In the genomic region with DNA sequence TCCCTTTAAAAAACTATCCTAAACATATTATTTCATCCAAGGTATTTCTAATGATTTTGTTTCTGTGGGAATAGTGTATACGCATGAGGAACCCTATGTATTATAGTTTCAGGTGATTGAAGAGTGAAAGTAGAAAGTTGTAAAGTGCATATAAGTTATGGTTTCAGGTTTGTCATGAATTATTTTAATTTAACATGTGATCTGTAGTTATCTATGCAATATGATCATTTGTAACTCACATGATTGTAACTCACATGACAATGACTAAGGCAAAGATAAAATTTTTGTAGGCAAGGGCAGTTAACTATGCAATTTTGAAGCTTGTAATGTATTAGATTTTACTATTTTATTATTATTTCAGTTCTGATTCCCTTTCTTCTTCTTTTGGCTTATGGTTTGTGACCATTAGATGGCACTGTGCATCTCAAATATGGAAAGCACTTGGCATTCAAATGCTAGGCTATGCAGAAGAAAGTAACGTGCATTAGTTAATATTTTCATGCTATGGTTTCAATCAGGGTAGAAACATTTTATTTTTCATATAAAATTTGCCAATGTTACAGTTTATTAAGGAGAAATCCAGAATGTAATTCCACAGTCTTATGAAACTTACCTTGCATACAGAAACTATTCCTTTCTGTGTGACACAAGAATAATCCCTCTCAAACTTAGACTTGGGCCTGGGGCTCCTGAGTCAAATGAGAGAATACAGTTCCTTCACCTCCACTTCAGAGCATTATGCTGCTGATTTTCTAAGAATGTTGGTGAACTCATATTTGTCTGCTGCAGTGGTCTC, we compare ENCODE assay signal across 8 cellular contexts. TPM values are rescaled to one million over a fixed set of nuclear protein-coding genes. Genes with fewer than 3 reads are reported as not detected.
DNase-seq lines count a peak whose midpoint lies in the region; ATAC-seq and TF ChIP-seq lines count a peak whose summit lies in the region.

No MANE protein-coding gene starts in this region.

- peak; percentile 76 for TF ChIP-seq CTCF in AG04450 (IDR thresholded peaks at IDR 0.05; ENCODE audit: low read depth, low read length)

- H3K4me1 ChIP-seq in adipocyte (ENCODE audit: control insufficient read depth, insufficient read depth, low read length), result no peaks in the 10 kb centered on the region

- H3K36me3 ChIP-seq in adipocyte (ENCODE audit: control insufficient read depth, insufficient read depth, low read length, severe bottlenecking), result no peaks in the 10 kb centered on the region

- ATAC-seq in HG03354 (IDR thresholded peaks at IDR 0.05; ENCODE audit: poor library complexity, severe bottlenecking, unreplicated experiment), result no peak
- ATAC-seq in GM21737 (IDR thresholded peaks at IDR 0.05; ENCODE audit: unreplicated experiment), result no peak

- no peak overlapping the region for H3K27ac ChIP-seq in AG04450 (ENCODE audit: low read depth, low read length)

- no peaks in the 10 kb centered on the region for H3K9me3 ChIP-seq in AG04450 (ENCODE audit: control insufficient read depth, insufficient read depth, low read length)
- H3K9me3 ChIP-seq in adipocyte (ENCODE audit: control insufficient read depth, low read length), result peaks cover 2% of the 10 kb centered on the region

- POLR2A ChIA-PET in AG04450 (lab: Yijun Ruan, JAX), result no interaction called here

- no peak overlapping the region for H3K4me3 ChIP-seq in AG04450 (ENCODE audit: low read depth, low read length)
- no peak overlapping the region for H3K4me3 ChIP-seq in adipocyte (ENCODE audit: low read length)

- CTCF ChIA-PET in AG04450 (lab: Charles Lee), result interaction anchor here (0.6 to 3.6 kb wide), 18 partner anchors 9 to 947 kb away, joined by 3 to 31 read pairs (median 3); a partner anchor contains a TSS

- DNase-seq in AG04450 (ENCODE audit: low read depth, low spot score) (no peak), EH (ENCODE audit: low read depth) (peak; percentile 46), NCI-H1092 (lab: John Stamatoyannopoulos, UW) (peak; percentile 20), adipocyte (ENCODE audit: low read depth) (peak; percentile 75), iris pigment epithelial cell (ENCODE audit: low read depth) (peak; percentile 63), NCI-H187 (lab: John Stamatoyannopoulos, UW) (no peak)

- H3K27me3 ChIP-seq in AG04450 (ENCODE audit: control insufficient read depth, insufficient read depth, low read length) (peaks cover 2% of the 10 kb centered on the region), adipocyte (replicated peaks; ENCODE audit: control insufficient read depth, insufficient read depth, low read length) (no peaks in the 10 kb centered on the region)

- no peak overlapping the region for H3K9ac ChIP-seq in adipocyte (ENCODE audit: low read length)

RNA-seq across cellular contexts. Expression of a gene that starts 15.8 kb away (rescaled TPM):
- 0.24 and 0.26 TPM in 2 replicates for polyA plus RNA-seq in AG04450 (2011; rRNA removed)
- 0.32 and 0.39 TPM in 2 replicates for polyA minus RNA-seq in AG04450 (2011; rRNA and poly(A)+ RNA removed)

RNA-seq across cellular contexts. Expression of a gene that starts 24.5 kb away (rescaled TPM):
- polyA plus RNA-seq in AG04450 (2011; rRNA removed), result 1.0 and 1.6 TPM in 2 replicates
- polyA minus RNA-seq in AG04450 (2011; rRNA and poly(A)+ RNA removed), result 1.0 and 1.7 TPM in 2 replicates

Comparison
In these comparisons a context has a peak if more than half of its experiments do, and no peak if none do; other contexts are left out.
1. DNase-seq: peak in EH (single experiment), NCI-H1092 (single experiment), adipocyte (single experiment) and iris pigment epithelial cell (single experiment); none in AG04450 (single experiment) and NCI-H187 (0 of 2).